2 cellular contexts compared by ENCODE assay signal in the genomic region with DNA sequence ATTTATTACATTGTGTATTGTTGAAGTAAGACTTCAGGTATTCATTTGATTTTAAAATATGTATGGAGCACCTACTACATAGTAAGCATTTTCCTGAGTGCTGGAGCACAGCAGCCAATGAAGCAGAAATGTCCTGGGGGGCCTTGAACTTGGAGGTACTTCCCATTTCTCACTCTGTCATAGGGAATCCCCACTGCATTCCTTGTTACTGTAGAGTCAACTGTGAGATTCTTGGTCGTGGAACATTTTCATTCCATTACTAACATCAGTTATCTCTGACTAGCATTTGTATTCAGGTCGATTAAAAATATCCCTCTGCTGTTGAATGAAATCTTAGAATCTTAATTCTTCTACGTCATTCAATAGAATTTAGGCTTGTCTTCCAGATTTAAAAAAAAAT.
TF ChIP-seq lines count a peak whose summit lies in the region.

No MANE protein-coding gene starts in this region.

TF ChIP-seq in A549, 52 proteins besides CTCF, POLR2A, EP300 and RAD21 (continued from another document):
- TF ChIP-seq, protein P1, sequence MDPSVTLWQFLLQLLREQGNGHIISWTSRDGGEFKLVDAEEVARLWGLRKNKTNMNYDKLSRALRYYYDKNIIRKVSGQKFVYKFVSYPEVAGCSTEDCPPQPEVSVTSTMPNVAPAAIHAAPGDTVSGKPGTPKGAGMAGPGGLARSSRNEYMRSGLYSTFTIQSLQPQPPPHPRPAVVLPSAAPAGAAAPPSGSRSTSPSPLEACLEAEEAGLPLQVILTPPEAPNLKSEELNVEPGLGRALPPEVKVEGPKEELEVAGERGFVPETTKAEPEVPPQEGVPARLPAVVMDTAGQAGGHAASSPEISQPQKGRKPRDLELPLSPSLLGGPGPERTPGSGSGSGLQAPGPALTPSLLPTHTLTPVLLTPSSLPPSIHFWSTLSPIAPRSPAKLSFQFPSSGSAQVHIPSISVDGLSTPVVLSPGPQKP (IDR thresholded peaks at IDR 0.05; ENCODE audit: low read depth, low read length): no peak
- TF ChIP-seq, protein P2, sequence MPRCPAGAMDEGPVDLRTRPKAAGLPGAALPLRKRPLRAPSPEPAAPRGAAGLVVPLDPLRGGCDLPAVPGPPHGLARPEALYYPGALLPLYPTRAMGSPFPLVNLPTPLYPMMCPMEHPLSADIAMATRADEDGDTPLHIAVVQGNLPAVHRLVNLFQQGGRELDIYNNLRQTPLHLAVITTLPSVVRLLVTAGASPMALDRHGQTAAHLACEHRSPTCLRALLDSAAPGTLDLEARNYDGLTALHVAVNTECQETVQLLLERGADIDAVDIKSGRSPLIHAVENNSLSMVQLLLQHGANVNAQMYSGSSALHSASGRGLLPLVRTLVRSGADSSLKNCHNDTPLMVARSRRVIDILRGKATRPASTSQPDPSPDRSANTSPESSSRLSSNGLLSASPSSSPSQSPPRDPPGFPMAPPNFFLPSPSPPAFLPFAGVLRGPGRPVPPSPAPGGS (IDR thresholded peaks at IDR 0.05): no peak
- no peak for TF ChIP-seq SREBF2 (IDR thresholded peaks at IDR 0.05)
- no peak for TF ChIP-seq TP53 (CRISPR knock-in tag; IDR thresholded peaks at IDR 0.05)
- TF ChIP-seq MAFK (IDR thresholded peaks at IDR 0.05; ENCODE audit: partially characterized antibody): no peak
- no peak for TF ChIP-seq FOSL2 (IDR thresholded peaks at IDR 0.05)
- TF ChIP-seq FOSL2 (CRISPR knock-in tag; IDR thresholded peaks at IDR 0.05): no peak
- no peak for TF ChIP-seq POLR2AphosphoS2 (conservative IDR thresholded peaks at IDR 0.05; ENCODE audit: low read length)
- TF ChIP-seq TFCP2L1 (CRISPR knock-in tag; IDR thresholded peaks at IDR 0.05): no peak
- no peak for TF ChIP-seq CBX8 (IDR thresholded peaks at IDR 0.05)
- no peak for TF ChIP-seq JUNB (IDR thresholded peaks at IDR 0.05)
- no peak for TF ChIP-seq PHF8 (IDR thresholded peaks at IDR 0.05; ENCODE audit: borderline replicate concordance, low read depth)
- no peak for TF ChIP-seq EHMT2 (IDR thresholded peaks at IDR 0.05; ENCODE audit: low read depth)
- no peak for TF ChIP-seq ZFP36 (IDR thresholded peaks at IDR 0.05; ENCODE audit: borderline replicate concordance, partially characterized antibody)
- TF ChIP-seq CEBPB (IDR thresholded peaks at IDR 0.05): no peak

TF ChIP-seq in endothelial cell of umbilical vein, 7 proteins besides CTCF, POLR2A, EP300 and RAD21 (continued from another document):
- TF ChIP-seq, protein P3, sequence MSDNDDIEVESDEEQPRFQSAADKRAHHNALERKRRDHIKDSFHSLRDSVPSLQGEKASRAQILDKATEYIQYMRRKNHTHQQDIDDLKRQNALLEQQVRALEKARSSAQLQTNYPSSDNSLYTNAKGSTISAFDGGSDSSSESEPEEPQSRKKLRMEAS (IDR thresholded peaks at IDR 0.05; ENCODE audit: insufficient read depth, insufficient read length): no peak
- TF ChIP-seq FOS (IDR thresholded peaks at IDR 0.05; ENCODE audit: borderline replicate concordance, insufficient read depth, low read length): no peak
TF ChIP-seq in endothelial cell of umbilical vein: peak in this region for 0.
